1 cellular context compared by ENCODE assay signal in genomic region chr18:12991839-12992216, GRCh38.
TF ChIP-seq lines count a peak whose summit lies in the region.

No MANE protein-coding gene starts in this region.

TF ChIP-seq in GM12878, 131 proteins besides CTCF, POLR2A, EP300 and RAD21 (continued from another document):
- peak; percentile 11; the same call in 1 of the 2 replicates for TF ChIP-seq MLLT1 (IDR thresholded peaks at IDR 0.05)
- TF ChIP-seq ZBTB40 (IDR thresholded peaks at IDR 0.05; ENCODE audit: borderline replicate concordance), result peak; percentile 42; the same call in 1 of the 2 replicates
- no peak for TF ChIP-seq NFYA (IDR thresholded peaks at IDR 0.05; ENCODE audit: borderline replicate concordance, low read depth, low read length)
- TF ChIP-seq BCL11A (IDR thresholded peaks at IDR 0.05; ENCODE audit: low read depth, low read length), result no peak
- no peak for TF ChIP-seq MXI1 (IDR thresholded peaks at IDR 0.05; ENCODE audit: low read depth, low read length)
- no peak for TF ChIP-seq IKZF1 (conservative IDR thresholded peaks at IDR 0.05)
